18 cellular contexts compared by ENCODE assay signal in genomic region chr4:144674711-144675110, GRCh38. TPM values are rescaled to one million over a fixed set of nuclear protein-coding genes. Genes with fewer than 3 reads are reported as not detected.
DNase-seq lines count a peak whose midpoint lies in the region; ATAC-seq, FAIRE-seq and TF ChIP-seq lines count a peak whose summit lies in the region.
"Had no signal": no experiment of that assay in that cellular context is flagged by ENCODE, and none has a peak within 500 bp of the region (broad histone marks: within the 10 kb centered on the region; RNA-seq: fewer than 3 reads in every experiment).

No MANE protein-coding gene starts in this region.

- WGBS in hepatocyte (ENCODE audit: low lambda C conversion rate, missing lambda C conversion rate), result 48% methylated on average over 1 of the region's 1 CpG

- H3K27ac ChIP-seq in GM23338 (ENCODE audit: low read depth) (no peak overlapping the region), hepatocyte (peak overlapping the region; percentile 20), Karpas-422 (ENCODE audit: low read length) (no peak overlapping the region), kidney (ENCODE audit: low read depth in 2 of 2, low read length in 2 of 2) (no peak overlapping the region)
- H3K27ac ChIP-seq: BLaER1, GM23248 had no signal

- intact Hi-C loops in kidney (cut with DNase I), result no loop called here

- H3K9me3 ChIP-seq in NT2/D1 (ENCODE audit: insufficient read depth, low read length) (no peaks in the 10 kb centered on the region), hepatocyte (ENCODE audit: low read depth) (no peaks in the 10 kb centered on the region), Karpas-422 (ENCODE audit: low read length) (no peaks in the 10 kb centered on the region), kidney (ENCODE audit: control insufficient read depth in 1 of 2, low read length in 2 of 2) (no peaks in the 10 kb centered on the region)
- H3K9me3 ChIP-seq: BLaER1 had no signal

- no peak overlapping the region; the same call in 2 of the 3 replicates for H3K4me3 Mint-ChIP-seq in GM23338
- H3K4me3 Mint-ChIP-seq: CD14-positive monocyte; CD4-positive, alpha-beta memory T cell had no signal

- DNase-seq in GM23338 (ENCODE audit: low spot score), result peak; percentile 43
- DNase-seq in NT2/D1 (ENCODE audit: low read depth, low spot score), result peak; percentile 1
- no peak for DNase-seq in hepatocyte (ENCODE audit: low spot score)
- peak; percentile 32 for DNase-seq in left kidney (ENCODE audit: low read depth, low spot score)
- DNase-seq in Karpas-422, result no peak
- DNase-seq in HCEC 1CT, result no peak
- DNase-seq in kidney, result no peak
- DNase-seq: 8988T; CD4-positive, alpha-beta memory T cell; DMS153; DMS79 treated with DMSO at 0.1 percent for 48 hours; GM23248 had no signal

- H3K9me2 ChIP-seq in GM23338 (ENCODE audit: insufficient read depth) (no peaks in the 10 kb centered on the region), hepatocyte (replicated peaks; ENCODE audit: insufficient read depth) (no peaks in the 10 kb centered on the region), Karpas-422 (replicated peaks; ENCODE audit: insufficient read depth, low read length) (no peaks in the 10 kb centered on the region)

- H3K27me3 Mint-ChIP-seq in GM23338 (ENCODE audit: insufficient read depth, low read depth, poor library complexity), result no peaks in the 10 kb centered on the region
- H3K27me3 Mint-ChIP-seq: CD4-positive, alpha-beta memory T cell had no signal

- no peak for FAIRE-seq in kidney (lab: Jason Lieb, UNC)
- FAIRE-seq: GM12878, H54 had no signal

- H3K4me3 ChIP-seq in GM23338, result no peak overlapping the region
- H3K4me3 ChIP-seq in NT2/D1 (ENCODE audit: insufficient read length, low read depth), result no peak overlapping the region
- no peak overlapping the region for H3K4me3 ChIP-seq in hepatocyte
- H3K4me3 ChIP-seq in Karpas-422 (ENCODE audit: low read length), result no peak overlapping the region
- no peak overlapping the region for H3K4me3 ChIP-seq in kidney (ENCODE audit: low read length in 2 of 2)
- H3K4me3 ChIP-seq: BLaER1, GM12878, GM23248 had no signal

- H3F3A ChIP-seq in GM23338 (replicated peaks; ENCODE audit: low read depth), result no peaks in the 10 kb centered on the region

- H3K27me3 ChIP-seq in GM23338 (ENCODE audit: insufficient read depth), result no peaks in the 10 kb centered on the region
- H3K27me3 ChIP-seq in NT2/D1 (ENCODE audit: insufficient read depth, insufficient read length), result no peaks in the 10 kb centered on the region
- H3K27me3 ChIP-seq in hepatocyte, result no peaks in the 10 kb centered on the region
- no peaks in the 10 kb centered on the region for H3K27me3 ChIP-seq in Karpas-422 (ENCODE audit: low read length)
- H3K27me3 ChIP-seq: BLaER1 had no signal

- H3K4me1 ChIP-seq in GM23338 (ENCODE audit: insufficient read depth), result peaks cover 12% of the 10 kb centered on the region; the same call in 1 of the 2 replicates
- H3K4me1 ChIP-seq in NT2/D1 (ENCODE audit: insufficient read depth, insufficient read length), result no peaks in the 10 kb centered on the region
- H3K4me1 ChIP-seq in hepatocyte (ENCODE audit: insufficient read depth), result no peaks in the 10 kb centered on the region
- no peaks in the 10 kb centered on the region for H3K4me1 ChIP-seq in Karpas-422 (ENCODE audit: low read length)
- H3K4me1 ChIP-seq in kidney (ENCODE audit: control insufficient read depth in 1 of 2, insufficient read depth in 1 of 2, low read depth in 1 of 2, low read length in 2 of 2), result no peaks in the 10 kb centered on the region
- H3K4me1 ChIP-seq: BLaER1 had no signal

- ATAC-seq in GM23338 (peak; percentile 76), GM21447 (IDR thresholded peaks at IDR 0.05; ENCODE audit: unreplicated experiment) (no peak)
- ATAC-seq: GM12878 had no signal

- H4K20me1 ChIP-seq in GM23338 (replicated peaks; ENCODE audit: insufficient read depth) (no peaks in the 10 kb centered on the region), hepatocyte (ENCODE audit: insufficient read depth, poor library complexity, severe bottlenecking) (no peaks in the 10 kb centered on the region), Karpas-422 (ENCODE audit: insufficient read depth, low read depth, low read length) (no peaks in the 10 kb centered on the region)
- H4K20me1 ChIP-seq: BLaER1 had no signal

- H3K79me2 ChIP-seq in GM23338 (replicated peaks; ENCODE audit: insufficient read depth) (no peaks in the 10 kb centered on the region), hepatocyte (no peaks in the 10 kb centered on the region), Karpas-422 (ENCODE audit: low read length) (no peaks in the 10 kb centered on the region)

- no peak overlapping the region for H3K9ac ChIP-seq in NT2/D1 (ENCODE audit: insufficient read length, low read depth)
- no peak overlapping the region for H3K9ac ChIP-seq in Karpas-422 (ENCODE audit: low read length)
- no peak overlapping the region for H3K9ac ChIP-seq in kidney (ENCODE audit: low read length in 2 of 2)
- H3K9ac ChIP-seq: BLaER1, GM23248 had no signal

- no peak overlapping the region for H3K27ac Mint-ChIP-seq in GM23338
- H3K27ac Mint-ChIP-seq: CD14-positive monocyte; CD4-positive, alpha-beta memory T cell had no signal

- H3K36me3 Mint-ChIP-seq in GM23338 (ENCODE audit: low read depth), result no peaks in the 10 kb centered on the region
- H3K36me3 Mint-ChIP-seq: CD14-positive monocyte; CD4-positive, alpha-beta memory T cell had no signal

- H2AFZ ChIP-seq in GM23338 (no peak overlapping the region), hepatocyte (no peak overlapping the region), Karpas-422 (ENCODE audit: low read length) (no peak overlapping the region)
- H2AFZ ChIP-seq: GM23248 had no signal

- H3K4me2 ChIP-seq in GM23338 (peak overlapping the region; percentile 2; the same call in 1 of the 2 replicates), hepatocyte (no peak overlapping the region), Karpas-422 (ENCODE audit: low read depth, low read length, poor library complexity, severe bottlenecking) (no peak overlapping the region)
- H3K4me2 ChIP-seq: BLaER1 had no signal

- H3K4me1 Mint-ChIP-seq in GM23338, result peaks cover 6% of the 10 kb centered on the region
- H3K4me1 Mint-ChIP-seq: CD14-positive monocyte; CD4-positive, alpha-beta memory T cell had no signal

- peaks cover 3% of the 10 kb centered on the region; the same call in 2 of the 3 replicates for H3K9me3 Mint-ChIP-seq in GM23338

- TF ChIP-seq CTCF in GM23338 (conservative IDR thresholded peaks at IDR 0.05; ENCODE audit: low read depth in 2 of 2), result no peak
- no peak for TF ChIP-seq CTCF in hepatocyte (IDR thresholded peaks at IDR 0.05; ENCODE audit: poor library complexity)
- no peak for TF ChIP-seq CTCF in kidney (IDR thresholded peaks at IDR 0.05; ENCODE audit: borderline replicate concordance, extremely low read depth, insufficient read depth)

- H3K36me3 ChIP-seq in GM23338 (ENCODE audit: insufficient read depth) (no peaks in the 10 kb centered on the region), NT2/D1 (ENCODE audit: insufficient read depth, insufficient read length, low read length) (no peaks in the 10 kb centered on the region), hepatocyte (replicated peaks; ENCODE audit: insufficient read depth, low read depth) (no peaks in the 10 kb centered on the region), Karpas-422 (ENCODE audit: insufficient read depth, low read length) (no peaks in the 10 kb centered on the region), kidney (ENCODE audit: control insufficient read depth in 1 of 2, insufficient read depth in 2 of 2, low read length in 2 of 2) (no peaks in the 10 kb centered on the region)
- H3K36me3 ChIP-seq: BLaER1 had no signal

TF ChIP-seq in GM23338, 12 proteins besides CTCF, POLR2A, EP300 and RAD21 (continues in another document):
- TF ChIP-seq EZH2 (IDR thresholded peaks at IDR 0.05; ENCODE audit: low read depth, unreplicated experiment), result no peak
- no peak for TF ChIP-seq ZNF331 (CRISPR knock-in tag; IDR thresholded peaks at IDR 0.05; ENCODE audit: low read depth)
- no peak for TF ChIP-seq CREB1 (CRISPR knock-in tag; IDR thresholded peaks at IDR 0.05; ENCODE audit: low read depth)
- TF ChIP-seq REST (IDR thresholded peaks at IDR 0.05; ENCODE audit: unreplicated experiment), result no peak
- no peak for TF ChIP-seq POLR2AphosphoS5 (IDR thresholded peaks at IDR 0.05; ENCODE audit: low read depth)
- no peak for TF ChIP-seq ZNF114 (CRISPR knock-in tag; IDR thresholded peaks at IDR 0.05)
- TF ChIP-seq STAT1 (IDR thresholded peaks at IDR 0.05; ENCODE audit: unreplicated experiment), result no peak
- TF ChIP-seq EZH2phosphoT487 (IDR thresholded peaks at IDR 0.05; ENCODE audit: unreplicated experiment), result no peak

RNA-seq across cellular contexts. Expression of gene HHIP, which starts 28.8 kb away (rescaled TPM):
- total RNA-seq in GM23338 (2014; rRNA removed; shearing (Covaris generic)), result 1.5 and 2.5 TPM in 2 replicates
- 4.2 and 5.9 TPM in 2 replicates for polyA plus RNA-seq in GM23338 (2016; fragmentation: Nextera tagmentation; extraction: Ambion mirVana)
- total RNA-seq in hepatocyte, result 20.2 and 20.8 TPM in 2 replicates
- polyA plus RNA-seq in hepatocyte, result 29.2 and 33.9 TPM in 2 replicates
- total RNA-seq in Karpas-422 (2014; rRNA removed; shearing (Covaris generic); ENCODE audit: low replicate concordance), result not detected in 2 replicates
- total RNA-seq in kidney, result 0.85 TPM
- polyA plus RNA-seq in kidney (ENCODE audit: insufficient read depth, low read depth, low replicate concordance), result 2.5 TPM
- total RNA-seq: CD4-positive, alpha-beta memory T cell; HT-29 had no signal
- polyA plus RNA-seq: CD14-positive monocyte; CD4-positive, alpha-beta memory T cell had no signal

Comparison
In these comparisons a context has a peak if more than half of its experiments do, and no peak if none do; other contexts are left out.
1. DNase-seq: peak in GM23338 (single experiment), NT2/D1 (single experiment) and left kidney (single experiment); none in hepatocyte (single experiment), Karpas-422 (single experiment), HCEC 1CT (single experiment) and kidney (single experiment).